ENCODE assay signal across 13 cellular contexts in genomic region chr3:169931747-169932520, GRCh38. TPM values are rescaled to one million over a fixed set of nuclear protein-coding genes. Genes with fewer than 3 reads are reported as not detected.
DNase-seq lines count a peak whose midpoint lies in the region; ATAC-seq, FAIRE-seq and TF ChIP-seq lines count a peak whose summit lies in the region.
"Had no signal": no experiment of that assay in that cellular context is flagged by ENCODE, and none has a peak within 500 bp of the region (broad histone marks: within the 10 kb centered on the region; RNA-seq: fewer than 3 reads in every experiment).

No MANE protein-coding gene starts in this region.

- H3K36me3 Mint-ChIP-seq in activated CD8-positive, alpha-beta T cell treated with anti-CD3 and anti-CD28 coated beads, Interleukin-2, amount 10 ng/mL, durations not matched to agents 7 days and 5 days (ENCODE audit: low read depth): no peaks in the 10 kb centered on the region
- H3K36me3 Mint-ChIP-seq: natural killer cell had no signal

- ATAC-seq in GM19397 (IDR thresholded peaks at IDR 0.05; ENCODE audit: unreplicated experiment): peak; percentile 90
- ATAC-seq in HG02970 (IDR thresholded peaks at IDR 0.05; ENCODE audit: low FRiP score, unreplicated experiment): peak; percentile 88
- ATAC-seq in activated CD8-positive, alpha-beta T cell treated with anti-CD3 and anti-CD28 coated beads, Interleukin-2, amount 10 ng/mL, durations not matched to agents 7 days and 5 days: no peak
- ATAC-seq: natural killer cell had no signal

- peaks cover 2% of the 10 kb centered on the region for H3K4me1 Mint-ChIP-seq in activated CD8-positive, alpha-beta T cell treated with anti-CD3 and anti-CD28 coated beads, Interleukin-2, amount 10 ng/mL, durations not matched to agents 7 days and 5 days (ENCODE audit: low read depth)
- H3K4me1 Mint-ChIP-seq: natural killer cell had no signal

- no peaks in the 10 kb centered on the region for H3K9me3 Mint-ChIP-seq in activated CD8-positive, alpha-beta T cell treated with anti-CD3 and anti-CD28 coated beads, Interleukin-2, amount 10 ng/mL, durations not matched to agents 7 days and 5 days (ENCODE audit: insufficient read depth)

- no peaks in the 10 kb centered on the region for H3K9me3 ChIP-seq in OCI-LY3 (ENCODE audit: insufficient read depth, low read length)
- H3K9me3 ChIP-seq: colonic mucosa had no signal

- H3K27me3 Mint-ChIP-seq in activated CD8-positive, alpha-beta T cell treated with anti-CD3 and anti-CD28 coated beads, Interleukin-2, amount 10 ng/mL, durations not matched to agents 7 days and 5 days (ENCODE audit: low read depth): peaks cover 17% of the 10 kb centered on the region

- no peak overlapping the region for H2AFZ ChIP-seq in OCI-LY3 (ENCODE audit: low read depth, low read length)

- peak; percentile 92 for DNase-seq in GM12865 (ENCODE audit: low read depth)
- no peak for DNase-seq in activated CD8-positive, alpha-beta T cell treated with anti-CD3 and anti-CD28 coated beads, Interleukin-2, amount 10 ng/mL, durations not matched to agents 7 days and 5 days
- DNase-seq in NCI-H82 treated with DMSO at 0.1 percent for 48 hours (lab: John Stamatoyannopoulos, UW; ENCODE audit: unreplicated experiment): no peak
- DNase-seq in frontal cortex (ENCODE audit: low spot score in 2 of 2): no peak
- no peak for DNase-seq in effector CD4-positive, alpha-beta T cell
- DNase-seq: activated effector memory CD4-positive, alpha-beta T cell treated with Interleukin-2 at 50 U/mL for 16 hours; colonic mucosa; natural killer cell had no signal

- no peaks in the 10 kb centered on the region for H3K79me2 ChIP-seq in OCI-LY3 (ENCODE audit: low read length)

- peaks cover 35% of the 10 kb centered on the region for H3K4me1 ChIP-seq in OCI-LY3 (ENCODE audit: low read length)
- H3K4me1 ChIP-seq: colonic mucosa had no signal

- FAIRE-seq in frontal cortex (lab: Jason Lieb, UNC): no peak

- peak overlapping the region; percentile 14 for H3K27ac ChIP-seq in OCI-LY3 (ENCODE audit: low read length)
- H3K27ac ChIP-seq: C4-2B, colonic mucosa had no signal

- H3K9ac ChIP-seq in OCI-LY3 (ENCODE audit: low read length): peak overlapping the region; percentile 34

- POLR2A ChIA-PET in activated CD8-positive, alpha-beta T cell treated with anti-CD3 and anti-CD28 coated beads, Interleukin-2, amount 10 ng/mL, durations not matched to agents 7 days and 5 days (lab: Charles Lee): no interaction called here

- H4K20me1 ChIP-seq in OCI-LY3 (ENCODE audit: insufficient read depth, low read length): no peaks in the 10 kb centered on the region

- peak overlapping the region; percentile 93 for H3K4me2 ChIP-seq in OCI-LY3 (ENCODE audit: low read length)

- TF ChIP-seq CTCF in GM12865 (IDR thresholded peaks at IDR 0.05; ENCODE audit: insufficient read depth, low read depth, low read length, missing control alignments) (no peak), OCI-LY3 (IDR thresholded peaks at IDR 0.05; ENCODE audit: low read depth, low read length) (no peak)

- CTCF ChIA-PET in activated CD8-positive, alpha-beta T cell treated with anti-CD3 and anti-CD28 coated beads, Interleukin-2, amount 10 ng/mL, durations not matched to agents 7 days and 5 days (lab: Charles Lee): no interaction called here

- peaks cover 81% of the 10 kb centered on the region for H3K27me3 ChIP-seq in OCI-LY3 (ENCODE audit: low read depth, low read length)
- H3K27me3 ChIP-seq: colonic mucosa had no signal

- no peak overlapping the region for H3K4me3 Mint-ChIP-seq in activated CD8-positive, alpha-beta T cell treated with anti-CD3 and anti-CD28 coated beads, Interleukin-2, amount 10 ng/mL, durations not matched to agents 7 days and 5 days
- H3K4me3 Mint-ChIP-seq: natural killer cell had no signal

- no peaks in the 10 kb centered on the region for H3K36me3 ChIP-seq in OCI-LY3 (replicated peaks; ENCODE audit: low read depth, low read length)
- H3K36me3 ChIP-seq: colonic mucosa had no signal

- H3K27ac Mint-ChIP-seq in activated CD8-positive, alpha-beta T cell treated with anti-CD3 and anti-CD28 coated beads, Interleukin-2, amount 10 ng/mL, durations not matched to agents 7 days and 5 days: no peak overlapping the region
- H3K27ac Mint-ChIP-seq: natural killer cell had no signal

- H3K4me3 ChIP-seq in GM12865 (ENCODE audit: low read depth, low read length) (peak overlapping the region; percentile 35), OCI-LY3 (ENCODE audit: low read length) (peak overlapping the region; percentile 71)
- H3K4me3 ChIP-seq: colonic mucosa had no signal

RNA-seq across cellular contexts. Expression of gene SAMD7, which starts 20.6 kb away (rescaled TPM):
- not detected for total RNA-seq in activated CD8-positive, alpha-beta T cell treated with anti-CD3 and anti-CD28 coated beads, Interleukin-2, amount 10 ng/mL, durations not matched to agents 7 days and 5 days
- total RNA-seq in frontal cortex: not detected
- total RNA-seq: colonic mucosa; natural killer cell; T-helper 1 cell treated with Interleukin-12 subunit alpha and Interleukin-12 subunit beta and Interleukin-4 antibody, amounts not matched to agents 30 ng/mL and 1 ng/mL, for 36 hours had no signal

RNA-seq across cellular contexts. Expression of gene SEC62, which starts 34.7 kb away (rescaled TPM):
- 10 to 100 TPM; 46.5 to 49.9 TPM for total RNA-seq in activated CD8-positive, alpha-beta T cell treated with anti-CD3 and anti-CD28 coated beads, Interleukin-2, amount 10 ng/mL, durations not matched to agents 7 days and 5 days
- total RNA-seq in frontal cortex: 108 TPM
